8 cellular contexts compared by ENCODE assay signal in the genomic region with DNA sequence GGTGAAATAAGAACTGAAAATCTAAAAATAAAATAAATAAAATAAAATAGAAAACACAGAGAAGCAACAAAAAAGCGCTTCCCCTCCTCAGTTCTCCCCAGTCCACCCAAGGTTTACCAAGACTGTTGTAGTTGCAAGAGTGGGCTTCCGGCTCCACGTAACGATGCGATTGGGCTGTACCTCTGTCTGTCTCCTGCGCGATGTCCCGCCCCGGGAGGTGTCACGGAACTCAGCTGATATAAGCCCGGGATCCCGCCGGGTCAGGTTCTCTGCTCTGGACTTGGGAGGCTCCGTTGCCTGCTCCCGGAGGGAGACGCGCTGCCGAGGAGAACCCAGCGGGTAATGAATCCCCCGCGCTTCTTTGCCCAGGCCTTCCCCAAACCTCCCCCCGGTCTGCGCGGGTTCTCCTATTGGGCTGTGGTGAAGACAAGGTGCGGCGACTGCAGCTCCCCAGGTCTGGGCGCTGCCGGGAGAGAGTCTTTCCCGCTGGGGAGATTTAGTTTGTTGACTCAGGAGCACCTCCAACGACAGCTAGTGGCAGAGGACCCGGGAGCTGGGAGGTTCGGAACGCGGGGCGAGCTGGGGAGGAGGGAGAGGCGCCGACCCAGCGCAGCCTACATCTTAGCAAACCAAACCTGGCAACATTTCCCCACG. TPM values are rescaled to one million over a fixed set of nuclear protein-coding genes. Genes with fewer than 3 reads are reported as not detected.
A peak's percentile ranks its signal among the peaks of the same experiment; 100 is the strongest.
DNase-seq lines count a peak whose midpoint lies in the region; TF ChIP-seq lines count a peak whose summit lies in the region.

A gene (plus strand): TSS at position 268 of the 654 bp plus-strand sequence. CDS start 15,619 bp downstream, outside the sequence.

- H3K4me3 ChIP-seq in GM23248 (peak within 1 kb of the TSS; percentile 98), suprapubic skin (peak within 1 kb of the TSS; percentile 67)

- H3K27me3 Mint-ChIP-seq in activated naive CD8-positive, alpha-beta T cell: no peaks in the 10 kb centered on the region

- H3K36me3 ChIP-seq in GM23248 (ENCODE audit: low read depth): 0 out of 2 replicates have a peak, but pooled peaks cover 5% of the 10 kb centered on the region
- no peaks in the 10 kb centered on the region for H3K36me3 ChIP-seq in suprapubic skin

- H3K9me3 ChIP-seq in GM23248 (ENCODE audit: low read depth) (no peaks in the 10 kb centered on the region), suprapubic skin (no peaks in the 10 kb centered on the region)

- 2% methylated on average over 35 to 39 of the region's 39 CpGs for WGBS in GM23248 (ENCODE audit: low coverage in 1 of 2, low lambda C conversion rate in 2 of 2, missing lambda C conversion rate in 2 of 2), 2 experiments
- under 1% methylated on average over 23 of the region's 39 CpGs for WGBS in suprapubic skin

- H3K27me3 ChIP-seq in GM23248 (replicated peaks; ENCODE audit: insufficient read depth) (no peaks in the 10 kb centered on the region), suprapubic skin (no peaks in the 10 kb centered on the region)

- peak within 1 kb of the TSS; percentile 86 for H2AFZ ChIP-seq in GM23248

- no peak for TF ChIP-seq EP300 in suprapubic skin (IDR thresholded peaks at IDR 0.05)

- peak within 1 kb of the TSS; percentile 99 for H3K27ac Mint-ChIP-seq in activated naive CD8-positive, alpha-beta T cell

- H3K9me2 ChIP-seq in GM23248 (ENCODE audit: insufficient read depth): no peaks in the 10 kb centered on the region

- peak within 1 kb of the TSS; percentile 100 for H3K27ac ChIP-seq in GM23248
- peak within 1 kb of the TSS; percentile 94 for H3K27ac ChIP-seq in suprapubic skin

- H3K4me2 ChIP-seq in GM23248 (ENCODE audit: unreplicated experiment): peak within 1 kb of the TSS; percentile 93

- peaks cover 13% of the 10 kb centered on the region for H3K36me3 Mint-ChIP-seq in activated naive CD8-positive, alpha-beta T cell

- DNase-seq in EH (ENCODE audit: low read depth) (peak; percentile 92), GM23248 (peak; percentile 94), Kasumi-1 (lab: John Stamatoyannopoulos, UW) (peak; percentile 50 to 60), SKM-1 (lab: John Stamatoyannopoulos, UW; ENCODE audit: unreplicated experiment) (peak; percentile 60), glomerular visceral epithelial cell (ENCODE audit: extremely low spot score) (peak; percentile 96), occipital lobe (lab: John Stamatoyannopoulos, UW) (peak; percentile 81), suprapubic skin (ENCODE audit: low spot score in 2 of 2) (peak; percentile 98)

- peaks cover 31% of the 10 kb centered on the region for H3F3A ChIP-seq in GM23248 (ENCODE audit: insufficient read depth)

- peaks cover 76% of the 10 kb centered on the region for H3K4me1 Mint-ChIP-seq in activated naive CD8-positive, alpha-beta T cell (ENCODE audit: low read depth)

- peaks cover 37% of the 10 kb centered on the region for H3K4me1 ChIP-seq in GM23248 (ENCODE audit: insufficient read depth)
- peaks cover 39% of the 10 kb centered on the region for H3K4me1 ChIP-seq in suprapubic skin

- peaks cover 46% of the 10 kb centered on the region for H3K79me2 ChIP-seq in GM23248 (ENCODE audit: insufficient read depth)

- peak within 1 kb of the TSS; percentile 98 for H3K4me3 Mint-ChIP-seq in activated naive CD8-positive, alpha-beta T cell

- no peaks in the 10 kb centered on the region for H3K9me3 Mint-ChIP-seq in activated naive CD8-positive, alpha-beta T cell (ENCODE audit: low read depth)

- TF ChIP-seq CTCF in suprapubic skin (IDR thresholded peaks at IDR 0.05): no peak

- no peaks in the 10 kb centered on the region for H4K20me1 ChIP-seq in GM23248 (ENCODE audit: insufficient read depth)

- in situ Hi-C loops in GM23248 (cut with MboI): no loop called here

- TF ChIP-seq POLR2A in suprapubic skin (IDR thresholded peaks at IDR 0.05): peak; percentile 91

- H3K9ac ChIP-seq in GM23248: peak within 1 kb of the TSS; percentile 100

RNA-seq across cellular contexts. Expression of the gene that starts here (rescaled TPM):
- total RNA-seq in GM23248 (2014; rRNA removed; shearing (Covaris generic)): 57.3 and 72.7 TPM in 2 replicates
- polyA plus RNA-seq in GM23248 (2016; fragmentation: Nextera tagmentation; extraction: Ambion mirVana): 33.4 and 33.9 TPM in 2 replicates
- 4.4 TPM for total RNA-seq in occipital lobe
- total RNA-seq in suprapubic skin: 10 to 100 TPM in 2 of 4 donors, 1 to 10 TPM in 2; 4.9 to 17.9 (median 9.1) TPM

Comparison
In these comparisons a context has a peak if more than half of its experiments do, and no peak if none do; other contexts are left out.
1. Peak in every context shown above with its lines: DNase-seq, H3K4me3 ChIP-seq and H3K27ac ChIP-seq.